In the genomic region with DNA sequence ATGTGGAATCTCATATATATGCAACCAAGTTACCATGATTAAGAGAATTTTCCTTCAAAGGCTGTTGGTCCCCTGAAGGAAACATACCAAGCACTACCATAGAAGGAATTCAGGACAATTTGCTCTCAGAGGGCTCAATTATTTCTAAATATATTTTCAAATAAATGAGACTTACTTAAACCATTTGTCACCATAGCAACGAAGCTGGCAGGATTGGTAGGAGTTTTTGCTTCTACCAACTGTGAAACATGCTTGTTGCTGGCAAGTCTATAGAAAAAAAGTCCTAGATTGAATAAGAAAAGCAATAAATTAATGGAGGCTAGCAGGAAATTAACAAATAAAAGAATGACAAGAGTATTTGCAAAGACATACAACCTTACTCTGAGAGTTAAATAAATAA, we compare ENCODE assay signal across 17 cellular contexts.
"Had no signal": no experiment of that assay in that cellular context is flagged by ENCODE, and none has a peak within 500 bp of the region (broad histone marks: within the 10 kb centered on the region; RNA-seq: fewer than 3 reads in every experiment).

No MANE protein-coding gene starts in this region.

- H3K9me3 ChIP-seq: gastrocnemius medialis, neutrophil, pancreas, right atrium auricular region, stomach, testis, tibial artery had no signal

- H3K27ac ChIP-seq: dorsolateral prefrontal cortex, gastrocnemius medialis, neutrophil, pancreas, right atrium auricular region, sigmoid colon, stomach, testis, tibial artery had no signal

- H3K4me3 ChIP-seq: dorsolateral prefrontal cortex, gastrocnemius medialis, lung, pancreas, right atrium auricular region, sigmoid colon, stomach, testis, tibial artery had no signal

- H3K4me1 ChIP-seq: gastrocnemius medialis, pancreas, right atrium auricular region, sigmoid colon, stomach, testis, tibial artery had no signal

- H3K27me3 ChIP-seq: dorsolateral prefrontal cortex, gastrocnemius medialis, neutrophil, pancreas, right atrium auricular region, sigmoid colon, stomach, testis, tibial artery had no signal

- DNase-seq: effector CD4-positive, alpha-beta T cell; foreskin fibroblast; gastrocnemius medialis; kidney; natural killer cell; pancreas; sigmoid colon; stimulated activated CD4-positive, alpha-beta T cell treated with anti-CD3 and anti-CD28 coated beads, Interleukin-2, amount 100 ng/mL, for 24 hours; stimulated activated CD4-positive, alpha-beta T cell treated with anti-CD3 and anti-CD28 coated beads, Interleukin-4, amount 100 ng/mL, for 24 hours; stimulated activated naive CD4-positive, alpha-beta T cell treated with Interleukin-2 at 50 U/mL for 16 hours; stomach; testis; tibial artery had no signal

- H3K36me3 ChIP-seq: gastrocnemius medialis, neutrophil, pancreas, right atrium auricular region, sigmoid colon, stomach, tibial artery had no signal
